10 cellular contexts compared by ENCODE assay signal in genomic region chr17:36210439-36211211, GRCh38. TPM values are rescaled to one million over a fixed set of nuclear protein-coding genes. Genes with fewer than 3 reads are reported as not detected.
A peak's percentile ranks its signal among the peaks of the same experiment; 100 is the strongest.
DNase-seq lines count a peak whose midpoint lies in the region; ATAC-seq, FAIRE-seq and TF ChIP-seq lines count a peak whose summit lies in the region.
"Not testable (repeated sequence)": the region's sequence is repeated elsewhere in the genome, so short reads cannot be mapped to it uniquely, and the experiment has no call there.
"Had no signal": no experiment of that assay in that cellular context is flagged by ENCODE, and none has a peak within 500 bp of the region (broad histone marks: within the 10 kb centered on the region; RNA-seq: fewer than 3 reads in every experiment).

TSS of gene CCL4L2 (plus strand) at chr17:36211063.

- H3K27me3 ChIP-seq in BLaER1; astrocyte (ENCODE audit: insufficient read depth, low read length): not testable (repeated sequence)

- H3K27ac Mint-ChIP-seq in astrocyte (ENCODE audit: unreplicated experiment) = not testable (repeated sequence)

- H3K79me2 ChIP-seq in astrocyte (ENCODE audit: insufficient read depth, low read length) = not testable (repeated sequence)

- not testable (repeated sequence) for H3K4me3 Mint-ChIP-seq in astrocyte (ENCODE audit: unreplicated experiment)

- H4K20me1 ChIP-seq in BLaER1; astrocyte (ENCODE audit: insufficient read depth, low read length): not testable (repeated sequence)

- H3K9me3 Mint-ChIP-seq in astrocyte (ENCODE audit: unreplicated experiment) = not testable (repeated sequence)

- peak within 1 kb of the TSS; percentile 65 for H3K4me2 ChIP-seq in BLaER1
- not testable (repeated sequence) for H3K4me2 ChIP-seq in astrocyte (ENCODE audit: low read length)

- not testable (repeated sequence) for H2AFZ ChIP-seq in astrocyte (ENCODE audit: low read depth, low read length)

- not testable (repeated sequence) for TF ChIP-seq CTCF in astrocyte (IDR thresholded peaks at IDR 0.05; ENCODE audit: insufficient read depth, low read depth, low read length)

- not testable (repeated sequence) for H3K9ac ChIP-seq in BLaER1; astrocyte (ENCODE audit: low read length)

- H3K27ac ChIP-seq in BLaER1; astrocyte (ENCODE audit: low read depth, low read length): not testable (repeated sequence)

- H3K9me3 ChIP-seq in BLaER1; astrocyte (ENCODE audit: insufficient read depth, low read depth, low read length): not testable (repeated sequence)

- DNase-seq in SIG-M5 (lab: John Stamatoyannopoulos, UW) = peak; percentile 37
- not testable (repeated sequence) for DNase-seq in astrocyte (ENCODE audit: low read depth); mucosa of gallbladder (ENCODE audit: low spot score)

- not testable (repeated sequence) for FAIRE-seq in astrocyte (lab: Jason Lieb, UNC)

- peaks cover 55% of the 10 kb centered on the region for H3K4me1 ChIP-seq in BLaER1
- H3K4me1 ChIP-seq in astrocyte (ENCODE audit: insufficient read depth, low read length) = not testable (repeated sequence)

- H3K36me3 ChIP-seq in BLaER1; astrocyte (ENCODE audit: insufficient read depth, low read length): not testable (repeated sequence)

- not testable (repeated sequence) for H3K36me3 Mint-ChIP-seq in astrocyte (ENCODE audit: low read depth, unreplicated experiment)

- ATAC-seq in GM18870 (IDR thresholded peaks at IDR 0.05; ENCODE audit: unreplicated experiment) (peak; percentile 74), GM21447 (IDR thresholded peaks at IDR 0.05; ENCODE audit: unreplicated experiment) (peak; percentile 70), HG02970 (IDR thresholded peaks at IDR 0.05; ENCODE audit: low FRiP score, unreplicated experiment) (peak; percentile 56), HG03558 (IDR thresholded peaks at IDR 0.05; ENCODE audit: extremely low read depth, unreplicated experiment) (peak; percentile 38)

- H3K4me1 Mint-ChIP-seq in astrocyte (ENCODE audit: low read depth, unreplicated experiment) = not testable (repeated sequence)

- not testable (repeated sequence) for H3K4me3 ChIP-seq in BLaER1; astrocyte (ENCODE audit: insufficient read depth, low read depth, low read length)

- peaks cover 25% of the 10 kb centered on the region for H3K27me3 Mint-ChIP-seq in astrocyte (ENCODE audit: low read depth, unreplicated experiment)

RNA-seq across cellular contexts. Expression of gene CCL4L2, which starts in this region (rescaled TPM):
- total RNA-seq in astrocyte (48.9 TPM in 2 replicates), mucosa of gallbladder (23.7 TPM)
- total RNA-seq: A172, myocyte had no signal
